In the genomic region with DNA sequence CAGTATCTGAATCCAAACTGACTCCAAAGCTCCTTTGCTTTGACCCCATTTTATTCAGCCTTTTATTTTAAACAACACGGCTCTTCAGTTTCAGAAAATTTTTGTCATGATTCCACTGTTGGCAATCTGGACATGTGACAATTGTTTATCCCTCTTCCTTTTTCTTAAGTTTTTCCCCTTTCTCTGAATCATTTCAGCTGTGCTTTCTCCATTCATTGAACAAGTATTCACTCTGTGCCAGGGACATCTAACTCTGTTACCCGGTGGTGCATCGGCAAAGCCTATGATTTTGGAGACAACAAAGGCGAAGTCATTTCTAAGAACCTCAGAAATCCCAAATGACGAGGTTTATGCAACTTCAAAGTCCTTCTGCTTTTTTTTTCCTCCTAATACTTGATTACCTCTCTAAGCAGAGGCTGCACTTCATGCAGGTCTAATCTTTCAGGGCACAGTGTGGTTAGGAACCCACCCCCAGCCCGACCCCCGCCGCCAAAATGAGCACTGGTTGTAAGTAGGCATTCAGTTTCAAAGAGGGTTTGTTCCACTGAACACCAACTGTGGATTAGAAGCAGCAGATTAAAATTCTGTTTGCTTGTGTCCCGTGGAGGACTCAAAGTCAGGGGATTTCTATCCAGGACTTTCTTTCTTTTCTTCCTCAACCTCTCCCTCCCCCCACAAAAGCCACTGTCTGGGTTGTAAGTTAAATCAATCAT, we compare ENCODE assay signal across 21 cellular contexts. TPM values are rescaled to one million over a fixed set of nuclear protein-coding genes. Genes with fewer than 3 reads are reported as not detected.
DNase-seq lines count a peak whose midpoint lies in the region; ATAC-seq, FAIRE-seq and TF ChIP-seq lines count a peak whose summit lies in the region.
"Had no signal": no experiment of that assay in that cellular context is flagged by ENCODE, and none has a peak within 500 bp of the region (broad histone marks: within the 10 kb centered on the region; RNA-seq: fewer than 3 reads in every experiment).

No MANE protein-coding gene starts in this region.

- no peak for FAIRE-seq in A549 (lab: Jason Lieb, UNC)
- FAIRE-seq: GM12878, GM18507 had no signal

- TF ChIP-seq CTCF in A549 (IDR thresholded peaks at IDR 0.05): no peak
- TF ChIP-seq CTCF in RWPE1 (conservative IDR thresholded peaks at IDR 0.05; ENCODE audit: low read depth): no peak

- H3K9me3 ChIP-seq in A549: no peaks in the 10 kb centered on the region
- H3K9me3 ChIP-seq: BLaER1 treated with 17β-estradiol and CSF1 and Interleukin-3, amounts not matched to agents 10 nM and 100 nM had no signal

- CTCF ChIA-PET in A549 (lab: Yijun Ruan, JAX) (no interaction called here), RWPE1 (lab: Yijun Ruan, JAX) (interaction anchor here (0.5 kb wide), 1 partner anchor 81 kb away, joined by 3 read pairs; no protein-coding TSS in a partner anchor)

- peaks cover 79% of the 10 kb centered on the region for H3K4me1 ChIP-seq in A549
- H3K4me1 ChIP-seq: BLaER1 treated with 17β-estradiol and CSF1 and Interleukin-3, amounts not matched to agents 10 nM and 100 nM had no signal

- no peak for TF ChIP-seq EP300 in A549 (IDR thresholded peaks at IDR 0.05)

- H3K27ac ChIP-seq in A549: no peak overlapping the region
- H3K27ac ChIP-seq in caudate nucleus (ENCODE audit: low read depth, low read length): peak overlapping the region; percentile 31
- H3K27ac ChIP-seq in RWPE1: no peak overlapping the region
- H3K27ac ChIP-seq: BLaER1 treated with 17β-estradiol and CSF1 and Interleukin-3, amounts not matched to agents 10 nM and 100 nM had no signal

- DNase-seq in A549 (ENCODE audit: low read depth in 1 of 2, low spot score in 1 of 2): no peak
- DNase-seq in caudate nucleus (lab: John Stamatoyannopoulos, UW): peak in 6 of 61 donors; percentile 5 to 43 (median 16)
- DNase-seq in inferior parietal cortex (ENCODE audit: extremely low spot score): peak; percentile 53
- DNase-seq in putamen (ENCODE audit: low spot score): peak; percentile 41
- DNase-seq in COR-L47 (lab: John Stamatoyannopoulos, UW): no peak
- no peak for DNase-seq in GM19240 (ENCODE audit: insufficient read length, low spot score)
- DNase-seq in RWPE1 (ENCODE audit: low spot score): no peak
- DNase-seq: 8988T; CD8-positive, alpha-beta memory T cell; DND-41; GDM1; KG1; NCI-H1436; NCI-H2029 treated with DMSO at 0.1 percent for 48 hours; NCI-H510A; NCI-H774; PC-3 had no signal

- ATAC-seq in A549: no peak
- no peak for ATAC-seq in GM19351 (IDR thresholded peaks at IDR 0.05; ENCODE audit: unreplicated experiment)
- ATAC-seq: GM12878, PC-3 had no signal

- H3K4me3 ChIP-seq in A549: no peak overlapping the region
- H3K4me3 ChIP-seq: BLaER1 treated with 17β-estradiol and CSF1 and Interleukin-3, amounts not matched to agents 10 nM and 100 nM; GM12878 had no signal

- no peak for TF ChIP-seq RAD21 in A549 (conservative IDR thresholded peaks at IDR 0.05 in 1 of 2, IDR thresholded peaks at IDR 0.05 in 1 of 2)

- TF ChIP-seq POLR2A in A549 (IDR thresholded peaks at IDR 0.05; ENCODE audit: low read length): no peak

- 0 out of 3 replicates have a peak overlapping the region, but pooled peaks have one; percentile 13 for H3K4me2 ChIP-seq in A549
- H3K4me2 ChIP-seq: BLaER1 treated with 17β-estradiol and CSF1 and Interleukin-3, amounts not matched to agents 10 nM and 100 nM had no signal

- WGBS in A549 (ENCODE audit: missing lambda C conversion rate): 78% methylated on average over 9 of the region's 9 CpGs

- POLR2A ChIA-PET in A549 (lab: Yijun Ruan, JAX) (no interaction called here), RWPE1 (lab: Yijun Ruan, JAX; ENCODE audit: low non-redundant PET) (no interaction called here)

TF ChIP-seq in A549, 52 proteins besides CTCF, POLR2A, EP300 and RAD21:
- TF ChIP-seq RFX5 (IDR thresholded peaks at IDR 0.05) (no peak), EHF (CRISPR knock-in tag; IDR thresholded peaks at IDR 0.05) (no peak), E2F6 (IDR thresholded peaks at IDR 0.05; ENCODE audit: borderline replicate concordance, low read depth) (no peak), CBX2 (IDR thresholded peaks at IDR 0.05; ENCODE audit: borderline replicate concordance, low read depth) (no peak), MAZ (IDR thresholded peaks at IDR 0.05; ENCODE audit: borderline replicate concordance, low read depth, low read length) (no peak), TFCP2L1 (CRISPR knock-in tag; IDR thresholded peaks at IDR 0.05) (no peak), ZSCAN20 (CRISPR knock-in tag; IDR thresholded peaks at IDR 0.05) (no peak), FOXS1 (CRISPR knock-in tag; IDR thresholded peaks at IDR 0.05) (no peak), PHF8 (IDR thresholded peaks at IDR 0.05; ENCODE audit: borderline replicate concordance, low read depth) (no peak), ESRRA (IDR thresholded peaks at IDR 0.05; ENCODE audit: borderline replicate concordance, low read length) (no peak), KDM1A (IDR thresholded peaks at IDR 0.05; ENCODE audit: low read depth) (no peak), MYC (IDR thresholded peaks at IDR 0.05; ENCODE audit: borderline replicate concordance, low read length) (no peak), ZNF302 (CRISPR knock-in tag; IDR thresholded peaks at IDR 0.05) (no peak), ZC3H11A (IDR thresholded peaks at IDR 0.05) (no peak), RNF2 (IDR thresholded peaks at IDR 0.05; ENCODE audit: borderline replicate concordance, low read depth) (no peak)
- TF ChIP-seq, protein P1, sequence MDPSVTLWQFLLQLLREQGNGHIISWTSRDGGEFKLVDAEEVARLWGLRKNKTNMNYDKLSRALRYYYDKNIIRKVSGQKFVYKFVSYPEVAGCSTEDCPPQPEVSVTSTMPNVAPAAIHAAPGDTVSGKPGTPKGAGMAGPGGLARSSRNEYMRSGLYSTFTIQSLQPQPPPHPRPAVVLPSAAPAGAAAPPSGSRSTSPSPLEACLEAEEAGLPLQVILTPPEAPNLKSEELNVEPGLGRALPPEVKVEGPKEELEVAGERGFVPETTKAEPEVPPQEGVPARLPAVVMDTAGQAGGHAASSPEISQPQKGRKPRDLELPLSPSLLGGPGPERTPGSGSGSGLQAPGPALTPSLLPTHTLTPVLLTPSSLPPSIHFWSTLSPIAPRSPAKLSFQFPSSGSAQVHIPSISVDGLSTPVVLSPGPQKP (IDR thresholded peaks at IDR 0.05; ENCODE audit: low read depth, low read length): no peak
- TF ChIP-seq, protein P2, sequence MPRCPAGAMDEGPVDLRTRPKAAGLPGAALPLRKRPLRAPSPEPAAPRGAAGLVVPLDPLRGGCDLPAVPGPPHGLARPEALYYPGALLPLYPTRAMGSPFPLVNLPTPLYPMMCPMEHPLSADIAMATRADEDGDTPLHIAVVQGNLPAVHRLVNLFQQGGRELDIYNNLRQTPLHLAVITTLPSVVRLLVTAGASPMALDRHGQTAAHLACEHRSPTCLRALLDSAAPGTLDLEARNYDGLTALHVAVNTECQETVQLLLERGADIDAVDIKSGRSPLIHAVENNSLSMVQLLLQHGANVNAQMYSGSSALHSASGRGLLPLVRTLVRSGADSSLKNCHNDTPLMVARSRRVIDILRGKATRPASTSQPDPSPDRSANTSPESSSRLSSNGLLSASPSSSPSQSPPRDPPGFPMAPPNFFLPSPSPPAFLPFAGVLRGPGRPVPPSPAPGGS (IDR thresholded peaks at IDR 0.05): no peak

RNA-seq across cellular contexts. Expression of gene ST6GAL2, which starts 18.6 kb away (rescaled TPM):
- 52.6 and 60.5 TPM in 2 replicates for polyA plus RNA-seq in A549 (2011; rRNA removed)
- polyA plus RNA-seq in A549 (2012; cell fraction: cytosol; rRNA removed): 25.9 and 29.4 TPM in 2 replicates
- polyA plus RNA-seq in A549 (2012; cell fraction: nucleus; rRNA removed): 46.7 and 55.3 TPM in 2 replicates
- polyA plus RNA-seq in A549 (2017; fragmentation: RNase III; extraction: RNeasy Plus Mini Kit Qiagen cat#74134 plus additional on column Dnase treatment): 18.8 to 26.2 TPM (median 23.9 TPM) in 3 replicates
- polyA minus RNA-seq in A549 (2011; rRNA and poly(A)+ RNA removed): 91.4 and 114 TPM in 2 replicates
- polyA plus RNA-seq: CD8-positive, alpha-beta memory T cell; GM12878 had no signal

Comparison
In these comparisons a context has a peak if more than half of its experiments do, and no peak if none do; other contexts are left out.
1. DNase-seq: peak in inferior parietal cortex (single experiment) and putamen (single experiment); none in A549 (0 of 2), COR-L47 (single experiment), GM19240 (single experiment) and RWPE1 (single experiment).